21 cellular contexts compared by ENCODE assay signal in the genomic region with DNA sequence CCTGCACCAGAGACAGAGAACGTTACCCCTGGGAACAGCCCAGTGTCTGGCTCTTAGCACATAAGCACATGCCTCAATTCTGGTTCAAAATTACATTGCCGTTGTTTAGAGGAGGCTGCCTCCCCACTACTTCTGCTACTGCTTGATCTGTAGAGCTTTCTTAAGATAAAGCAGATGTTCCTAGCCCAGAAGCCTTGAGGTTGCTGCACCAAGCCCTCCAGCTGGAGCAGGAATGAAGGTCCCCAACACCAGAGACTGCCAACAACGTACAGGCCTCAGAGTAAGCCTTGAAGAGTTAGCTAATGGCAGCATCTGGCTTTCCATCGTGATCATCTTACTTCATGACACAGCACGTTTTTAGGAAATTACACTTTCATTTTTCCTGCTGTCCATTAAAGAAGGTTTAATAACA.
"Had no signal": no experiment of that assay in that cellular context is flagged by ENCODE, and none has a peak within 500 bp of the region (broad histone marks: within the 10 kb centered on the region; RNA-seq: fewer than 3 reads in every experiment).

No MANE protein-coding gene starts in this region.

- H3K27ac ChIP-seq: brain microvascular endothelial cell, dorsolateral prefrontal cortex, neural progenitor cell, ovary, psoas muscle, tibial nerve, vagina had no signal

- H3K4me3 ChIP-seq: dorsolateral prefrontal cortex, neural progenitor cell, ovary, psoas muscle, tibial nerve, vagina had no signal

- H3K27me3 ChIP-seq: brain microvascular endothelial cell, dorsolateral prefrontal cortex, neural progenitor cell, ovary, tibial nerve, vagina had no signal

- H3K9ac ChIP-seq: neural progenitor cell had no signal

- H3K4me2 ChIP-seq: neural progenitor cell had no signal

- H2AFZ ChIP-seq: neural progenitor cell had no signal

- H3K4me1 ChIP-seq: neural progenitor cell, psoas muscle, tibial nerve, vagina had no signal

- H3K36me3 ChIP-seq: brain microvascular endothelial cell, neural progenitor cell, ovary, tibial nerve, vagina had no signal

- DNase-seq: activated CD4-positive, alpha-beta T cell treated with anti-CD3 and anti-CD28 coated beads, Interleukin-2, amount 10 ng/mL, durations not matched to agents 24 days and 14 days; activated CD4-positive, CD25-positive, alpha-beta regulatory T cell; activated CD8-positive, alpha-beta T cell treated with anti-CD3 and anti-CD28 coated beads for 36 hours; activated naive CD4-positive, alpha-beta T cell; activated T-cell treated with anti-CD3 and anti-CD28 coated beads, Interleukin-2, amount 50 U/mL, for 1 hour; anterior cingulate cortex; brain microvascular endothelial cell; central memory CD4-positive, alpha-beta T cell; dorsolateral prefrontal cortex; hippocampal formation; left cardiac atrium; naive thymus-derived CD4-positive, alpha-beta T cell; ovary; psoas muscle; right cardiac atrium; stimulated activated naive CD8-positive, alpha-beta T cell treated with anti-CD3 and anti-CD28 coated beads, Interleukin-15, Interleukin-2, amounts not matched to agents 100 U/mL and 50 U/mL, for 24 hours; T-helper 9 cell had no signal

- ATAC-seq: activated CD8-positive, alpha-beta T cell treated with anti-CD3 and anti-CD28 coated beads for 36 hours; activated T-helper 17 cell treated with anti-CD3 and anti-CD28 coated beads, Interleukin-2, amount 50 U/mL, for 72 hours; left cardiac atrium; naive thymus-derived CD4-positive, alpha-beta T cell; psoas muscle; right cardiac atrium; stimulated activated naive CD8-positive, alpha-beta T cell treated with anti-CD3 and anti-CD28 coated beads, Interleukin-15, Interleukin-2, amounts not matched to agents 100 U/mL and 50 U/mL, for 24 hours had no signal

- H3K9me3 ChIP-seq: ovary, psoas muscle, tibial nerve, vagina had no signal
